In genomic region chr6:26121141-26122004, GRCh38 we compare ENCODE assay signal across 10 cellular contexts.
A peak's percentile ranks its signal among the peaks of the same experiment; 100 is the strongest.
DNase-seq lines count a peak whose midpoint lies in the region; ATAC-seq lines count a peak whose summit lies in the region.
"Had no signal": no experiment of that assay in that cellular context is flagged by ENCODE, and none has a peak within 500 bp of the region (broad histone marks: within the 10 kb centered on the region; RNA-seq: fewer than 3 reads in every experiment).

No MANE protein-coding gene starts in this region.

- no peaks in the 10 kb centered on the region for H3K27me3 Mint-ChIP-seq in activated naive CD4-positive, alpha-beta T cell treated with anti-CD3 and anti-CD28 coated beads, Interleukin-2, amount 50 U/mL, for 24 hours
- peaks cover 5 to 14% of the 10 kb centered on the region in 2 donors for H3K27me3 Mint-ChIP-seq in stimulated activated naive B cell treated with anti-CD40 and anti-IgM and Interleukin-4, amounts not matched to agents 10 μg/mL and 1 μg/mL and 100 μg/mL, for 72 hours

- no peaks in the 10 kb centered on the region for H3K9me3 Mint-ChIP-seq in activated naive CD4-positive, alpha-beta T cell treated with anti-CD3 and anti-CD28 coated beads, Interleukin-2, amount 50 U/mL, for 24 hours
- H3K9me3 Mint-ChIP-seq in stimulated activated naive B cell treated with anti-CD40 and anti-IgM and Interleukin-4, amounts not matched to agents 10 μg/mL and 1 μg/mL and 100 μg/mL, for 72 hours: peaks cover 3 to 5% of the 10 kb centered on the region in 2 donors

- peaks cover 20% of the 10 kb centered on the region for H3K4me1 Mint-ChIP-seq in activated naive CD4-positive, alpha-beta T cell treated with anti-CD3 and anti-CD28 coated beads, Interleukin-2, amount 50 U/mL, for 24 hours
- H3K4me1 Mint-ChIP-seq in stimulated activated naive B cell treated with anti-CD40 and anti-IgM and Interleukin-4, amounts not matched to agents 10 μg/mL and 1 μg/mL and 100 μg/mL, for 72 hours: peaks cover 11 to 34% of the 10 kb centered on the region in 2 donors

- DNase-seq in activated naive CD4-positive, alpha-beta T cell (lab: John Stamatoyannopoulos, UW): no peak
- DNase-seq in SW480 (ENCODE audit: low spot score) (peak; percentile 64), glomerular visceral epithelial cell (ENCODE audit: extremely low spot score) (peak; percentile 84)
- no peak for DNase-seq in stimulated activated naive B cell treated with anti-CD40 and anti-IgM and Interleukin-4, amounts not matched to agents 10 μg/mL and 1 μg/mL and 100 μg/mL, for 72 hours
- no peak for DNase-seq in activated CD8-positive, alpha-beta memory T cell treated with anti-CD3 and anti-CD28 coated beads, Interleukin-2, amount 50 U/mL, for 48 hours
- no peak for DNase-seq in effector CD8-positive, alpha-beta T cell (lab: John Stamatoyannopoulos, UW)
- DNase-seq: activated CD4-positive, alpha-beta T cell treated with anti-CD3 and anti-CD28 coated beads, Interleukin-2, amount 50 U/mL, for 4 hours; NCI-H524 treated with DMSO at 0.1 percent for 48 hours had no signal

- H3K36me3 Mint-ChIP-seq in activated naive CD4-positive, alpha-beta T cell treated with anti-CD3 and anti-CD28 coated beads, Interleukin-2, amount 50 U/mL, for 24 hours: no peaks in the 10 kb centered on the region
- H3K36me3 Mint-ChIP-seq in stimulated activated naive B cell treated with anti-CD40 and anti-IgM and Interleukin-4, amounts not matched to agents 10 μg/mL and 1 μg/mL and 100 μg/mL, for 72 hours: peaks cover 34 to 35% of the 10 kb centered on the region in 2 donors

- H3K27ac Mint-ChIP-seq in activated naive CD4-positive, alpha-beta T cell treated with anti-CD3 and anti-CD28 coated beads, Interleukin-2, amount 50 U/mL, for 24 hours: no peak overlapping the region
- H3K27ac Mint-ChIP-seq in stimulated activated naive B cell treated with anti-CD40 and anti-IgM and Interleukin-4, amounts not matched to agents 10 μg/mL and 1 μg/mL and 100 μg/mL, for 72 hours: peak overlapping the region; percentile 78

- no peak for ATAC-seq in stimulated activated naive B cell treated with anti-CD40 and anti-IgM and Interleukin-4, amounts not matched to agents 10 μg/mL and 1 μg/mL and 100 μg/mL, for 72 hours (replicated peaks)
- no peak for ATAC-seq in GM21737 (IDR thresholded peaks at IDR 0.05; ENCODE audit: unreplicated experiment)

- peak overlapping the region; percentile 23 for H3K4me3 Mint-ChIP-seq in activated naive CD4-positive, alpha-beta T cell treated with anti-CD3 and anti-CD28 coated beads, Interleukin-2, amount 50 U/mL, for 24 hours
- H3K4me3 Mint-ChIP-seq in stimulated activated naive B cell treated with anti-CD40 and anti-IgM and Interleukin-4, amounts not matched to agents 10 μg/mL and 1 μg/mL and 100 μg/mL, for 72 hours: peak overlapping the region; percentile 27 to 58

Comparison
In these comparisons a context has a peak if more than half of its experiments do, and no peak if none do; other contexts are left out.
1. DNase-seq: peak in SW480 (single experiment) and glomerular visceral epithelial cell (single experiment); none in activated naive CD4-positive, alpha-beta T cell (0 of 4), stimulated activated naive B cell treated with anti-CD40 and anti-IgM and Interleukin-4, amounts not matched to agents 10 μg/mL and 1 μg/mL and 100 μg/mL, for 72 hours (single experiment), activated CD8-positive, alpha-beta memory T cell treated with anti-CD3 and anti-CD28 coated beads, Interleukin-2, amount 50 U/mL, for 48 hours (single experiment) and effector CD8-positive, alpha-beta T cell (single experiment).